In genomic region chr6:112665815-112666214, GRCh38 we compare ENCODE assay signal across 22 cellular contexts.
DNase-seq lines count a peak whose midpoint lies in the region; ATAC-seq, FAIRE-seq and TF ChIP-seq lines count a peak whose summit lies in the region.
"Had no signal": no experiment of that assay in that cellular context is flagged by ENCODE, and none has a peak within 500 bp of the region (broad histone marks: within the 10 kb centered on the region; RNA-seq: fewer than 3 reads in every experiment).

No MANE protein-coding gene starts in this region.

- H3K4me3 ChIP-seq in astrocyte (ENCODE audit: insufficient read depth, low read depth, low read length): no peak overlapping the region
- no peak overlapping the region for H3K4me3 ChIP-seq in fibroblast of pulmonary artery (replicated peaks; ENCODE audit: low read depth, low read length)
- H3K4me3 ChIP-seq: HAP-1 had no signal

- TF ChIP-seq CTCF in astrocyte (IDR thresholded peaks at IDR 0.05; ENCODE audit: insufficient read depth, low read depth, low read length) (no peak), fibroblast of pulmonary artery (IDR thresholded peaks at IDR 0.05; ENCODE audit: low read length, missing control alignments) (no peak)

- peak; percentile 9 for DNase-seq in AG08396 (ENCODE audit: low spot score)
- DNase-seq in HCEC 1CT: peak; percentile 38
- DNase-seq in astrocyte (ENCODE audit: low read depth): peak; percentile 61
- peak; percentile 22 for DNase-seq in fibroblast of pulmonary artery (ENCODE audit: low read depth)
- DNase-seq in NK-92 (lab: John Stamatoyannopoulos, UW; ENCODE audit: unreplicated experiment): no peak
- DNase-seq in activated CD4-positive, alpha-beta T cell treated with anti-CD3 and anti-CD28 coated beads, Interleukin-2, amount 50 U/mL, for 48 hours: no peak
- DNase-seq: activated CD4-positive, alpha-beta T cell treated with anti-CD3 and anti-CD28 coated beads, Interleukin-2, amount 10 ng/mL, durations not matched to agents 24 days and 14 days; activated CD8-positive, alpha-beta memory T cell treated with anti-CD3 and anti-CD28 coated beads, Interleukin-2, amount 50 U/mL, for 48 hours; amygdala; CD8-positive, alpha-beta memory T cell; immature natural killer cell; Karpas-422; naive thymus-derived CD8-positive, alpha-beta T cell; NCI-H1436 treated with DMSO at 0.1 percent for 48 hours; NCI-H345; stimulated activated CD4-positive, alpha-beta T cell treated with anti-CD3 and anti-CD28 coated beads, Interleukin-4, amount 100 ng/mL, for 1 hour had no signal

- no peaks in the 10 kb centered on the region for H3K27me3 ChIP-seq in astrocyte (ENCODE audit: insufficient read depth, low read length)

- H3K9ac ChIP-seq in astrocyte (ENCODE audit: low read length): no peak overlapping the region
- H3K9ac ChIP-seq: parathyroid adenoma had no signal

- H3K36me3 ChIP-seq in astrocyte (ENCODE audit: insufficient read depth, low read length): no peaks in the 10 kb centered on the region
- H3K36me3 ChIP-seq: HAP-1 had no signal

- H3K27me3 Mint-ChIP-seq in astrocyte (ENCODE audit: low read depth, unreplicated experiment): no peaks in the 10 kb centered on the region
- H3K27me3 Mint-ChIP-seq: activated CD4-positive, alpha-beta T cell treated with anti-CD3 and anti-CD28 coated beads, Interleukin-2, amount 10 ng/mL, durations not matched to agents 24 days and 14 days; CD8-positive, alpha-beta memory T cell had no signal

- H3K79me2 ChIP-seq in astrocyte (ENCODE audit: insufficient read depth, low read length): no peaks in the 10 kb centered on the region
- H3K79me2 ChIP-seq: parathyroid adenoma had no signal

- FAIRE-seq in astrocyte (lab: Jason Lieb, UNC): no peak
- FAIRE-seq: urothelium cell line had no signal

- no peak overlapping the region for H3K4me3 Mint-ChIP-seq in astrocyte (ENCODE audit: unreplicated experiment)
- H3K4me3 Mint-ChIP-seq: activated CD4-positive, alpha-beta T cell treated with anti-CD3 and anti-CD28 coated beads, Interleukin-2, amount 10 ng/mL, durations not matched to agents 24 days and 14 days; CD8-positive, alpha-beta memory T cell; immature natural killer cell; memory B cell; naive thymus-derived CD8-positive, alpha-beta T cell had no signal

- no peak overlapping the region for H3K4me2 ChIP-seq in astrocyte (ENCODE audit: low read length)

- no peaks in the 10 kb centered on the region for H4K20me1 ChIP-seq in astrocyte (ENCODE audit: insufficient read depth, low read length)

- no peaks in the 10 kb centered on the region for H3K9me3 ChIP-seq in astrocyte (ENCODE audit: insufficient read depth, low read depth, low read length)
- H3K9me3 ChIP-seq: HAP-1 had no signal

- no peak overlapping the region for H3K27ac Mint-ChIP-seq in astrocyte (ENCODE audit: unreplicated experiment)
- H3K27ac Mint-ChIP-seq: activated CD4-positive, alpha-beta T cell treated with anti-CD3 and anti-CD28 coated beads, Interleukin-2, amount 10 ng/mL, durations not matched to agents 24 days and 14 days; CD8-positive, alpha-beta memory T cell; immature natural killer cell; memory B cell; naive thymus-derived CD8-positive, alpha-beta T cell had no signal

- H3K4me1 Mint-ChIP-seq in astrocyte (ENCODE audit: low read depth, unreplicated experiment): peaks cover 9% of the 10 kb centered on the region
- H3K4me1 Mint-ChIP-seq: activated CD4-positive, alpha-beta T cell treated with anti-CD3 and anti-CD28 coated beads, Interleukin-2, amount 10 ng/mL, durations not matched to agents 24 days and 14 days; CD8-positive, alpha-beta memory T cell; immature natural killer cell; memory B cell; naive thymus-derived CD8-positive, alpha-beta T cell had no signal

- H3K4me1 ChIP-seq in astrocyte (ENCODE audit: insufficient read depth, low read length): no peaks in the 10 kb centered on the region
- H3K4me1 ChIP-seq: HAP-1, parathyroid adenoma had no signal

- H3K36me3 Mint-ChIP-seq in astrocyte (ENCODE audit: low read depth, unreplicated experiment): no peaks in the 10 kb centered on the region
- H3K36me3 Mint-ChIP-seq: CD8-positive, alpha-beta memory T cell; immature natural killer cell; memory B cell; naive thymus-derived CD8-positive, alpha-beta T cell had no signal

- no peak overlapping the region for H3K27ac ChIP-seq in astrocyte (ENCODE audit: low read depth, low read length)
- H3K27ac ChIP-seq: parathyroid adenoma had no signal

- H3K9me3 Mint-ChIP-seq in astrocyte (ENCODE audit: unreplicated experiment): peaks cover 2% of the 10 kb centered on the region
- H3K9me3 Mint-ChIP-seq: activated CD4-positive, alpha-beta T cell treated with anti-CD3 and anti-CD28 coated beads, Interleukin-2, amount 10 ng/mL, durations not matched to agents 24 days and 14 days; memory B cell had no signal

- no peak overlapping the region for H2AFZ ChIP-seq in astrocyte (ENCODE audit: low read depth, low read length)
- H2AFZ ChIP-seq: parathyroid adenoma had no signal

- no peak for ATAC-seq in GM19395 (IDR thresholded peaks at IDR 0.05; ENCODE audit: unreplicated experiment)
- no peak for ATAC-seq in GM18519 (IDR thresholded peaks at IDR 0.05; ENCODE audit: low FRiP score, unreplicated experiment)
- ATAC-seq: naive thymus-derived CD8-positive, alpha-beta T cell had no signal

Comparison
In these comparisons a context has a peak if more than half of its experiments do, and no peak if none do; other contexts are left out.
1. DNase-seq: peak in AG08396 (single experiment), HCEC 1CT (single experiment), astrocyte (single experiment) and fibroblast of pulmonary artery (single experiment); none in NK-92 (single experiment) and activated CD4-positive, alpha-beta T cell treated with anti-CD3 and anti-CD28 coated beads, Interleukin-2, amount 50 U/mL, for 48 hours (0 of 2).